2 cellular contexts compared by ENCODE assay signal in the genomic region with DNA sequence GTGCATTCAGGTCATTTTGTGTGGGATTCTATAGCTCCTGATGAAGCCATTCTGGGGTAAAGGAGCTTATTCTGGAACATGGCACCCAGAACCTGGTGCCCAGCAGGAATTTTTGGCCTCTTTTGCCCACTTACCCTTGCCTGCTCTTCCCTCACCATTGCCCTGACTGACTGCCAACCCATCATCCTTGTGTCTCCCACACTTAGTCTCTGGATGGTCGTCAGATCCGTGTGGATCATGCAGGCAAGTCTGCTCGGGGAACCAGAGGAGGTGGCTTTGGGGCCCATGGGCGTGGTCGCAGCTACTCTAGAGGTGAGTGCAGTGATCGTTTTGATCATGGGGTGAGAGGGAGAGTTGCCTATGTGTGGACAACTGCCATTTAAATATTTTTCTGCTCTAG.
TF ChIP-seq lines count a peak whose summit lies in the region.

No MANE protein-coding gene starts in this region.

TF ChIP-seq in A549, 52 proteins besides CTCF, POLR2A, EP300 and RAD21 (continued from another document):
- TF ChIP-seq NPAS2 (CRISPR knock-in tag; IDR thresholded peaks at IDR 0.05; ENCODE audit: borderline replicate concordance) (no peak), ZFP36 (IDR thresholded peaks at IDR 0.05; ENCODE audit: borderline replicate concordance, partially characterized antibody) (no peak), FOXS1 (CRISPR knock-in tag; IDR thresholded peaks at IDR 0.05) (no peak), NFE2L2 (conservative IDR thresholded peaks at IDR 0.05; ENCODE audit: low read length) (no peak), HMGXB4 (CRISPR knock-in tag; IDR thresholded peaks at IDR 0.05; ENCODE audit: borderline replicate concordance) (no peak), RCOR1 (IDR thresholded peaks at IDR 0.05; ENCODE audit: low read depth, low read length) (no peak), KDM5A (IDR thresholded peaks at IDR 0.05) (no peak), CEBPB (IDR thresholded peaks at IDR 0.05) (no peak), ZSCAN20 (CRISPR knock-in tag; IDR thresholded peaks at IDR 0.05) (no peak), ZNF302 (CRISPR knock-in tag; IDR thresholded peaks at IDR 0.05) (no peak), CHD2 (IDR thresholded peaks at IDR 0.05; ENCODE audit: low read length, partially characterized antibody) (no peak)
- TF ChIP-seq, protein P1, sequence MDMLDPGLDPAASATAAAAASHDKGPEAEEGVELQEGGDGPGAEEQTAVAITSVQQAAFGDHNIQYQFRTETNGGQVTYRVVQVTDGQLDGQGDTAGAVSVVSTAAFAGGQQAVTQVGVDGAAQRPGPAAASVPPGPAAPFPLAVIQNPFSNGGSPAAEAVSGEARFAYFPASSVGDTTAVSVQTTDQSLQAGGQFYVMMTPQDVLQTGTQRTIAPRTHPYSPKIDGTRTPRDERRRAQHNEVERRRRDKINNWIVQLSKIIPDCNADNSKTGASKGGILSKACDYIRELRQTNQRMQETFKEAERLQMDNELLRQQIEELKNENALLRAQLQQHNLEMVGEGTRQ (IDR thresholded peaks at IDR 0.05), result no peak
- TF ChIP-seq, protein P2, sequence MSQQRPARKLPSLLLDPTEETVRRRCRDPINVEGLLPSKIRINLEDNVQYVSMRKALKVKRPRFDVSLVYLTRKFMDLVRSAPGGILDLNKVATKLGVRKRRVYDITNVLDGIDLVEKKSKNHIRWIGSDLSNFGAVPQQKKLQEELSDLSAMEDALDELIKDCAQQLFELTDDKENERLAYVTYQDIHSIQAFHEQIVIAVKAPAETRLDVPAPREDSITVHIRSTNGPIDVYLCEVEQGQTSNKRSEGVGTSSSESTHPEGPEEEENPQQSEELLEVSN (IDR thresholded peaks at IDR 0.05; ENCODE audit: borderline replicate concordance, low read depth), result no peak

TF ChIP-seq in GM23338, 12 proteins besides CTCF, POLR2A, EP300 and RAD21 (continued from another document):
- TF ChIP-seq REST (IDR thresholded peaks at IDR 0.05; ENCODE audit: unreplicated experiment), result no peak
- no peak for TF ChIP-seq NANOG (IDR thresholded peaks at IDR 0.05; ENCODE audit: borderline replicate concordance)
- no peak for TF ChIP-seq POLR2AphosphoS5 (IDR thresholded peaks at IDR 0.05; ENCODE audit: low read depth)
- TF ChIP-seq EZH2 (IDR thresholded peaks at IDR 0.05; ENCODE audit: low read depth, unreplicated experiment), result no peak
